ENCODE assay signal across 17 cellular contexts in the genomic region with DNA sequence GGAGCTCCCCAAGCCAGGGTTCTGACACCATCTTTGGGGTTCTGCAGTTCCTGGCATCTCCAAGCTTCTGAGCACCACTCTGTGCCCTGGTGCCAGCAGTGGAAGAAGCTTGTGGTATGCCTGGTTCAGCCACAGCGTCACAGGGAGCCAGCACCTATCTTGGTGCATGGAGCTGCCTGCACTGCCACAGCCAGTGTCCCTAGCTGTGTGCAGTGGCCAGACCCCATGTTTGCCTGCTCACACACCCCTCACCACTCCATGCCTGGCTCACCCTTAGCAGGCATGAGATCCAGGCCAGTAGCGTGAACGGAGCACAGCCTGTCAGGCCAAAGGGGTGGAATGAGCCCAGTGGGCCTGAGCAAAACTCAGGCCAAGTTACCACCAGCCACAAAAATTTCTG.
DNase-seq lines count a peak whose midpoint lies in the region; ATAC-seq and TF ChIP-seq lines count a peak whose summit lies in the region.
"Had no signal": no experiment of that assay in that cellular context is flagged by ENCODE, and none has a peak within 500 bp of the region (broad histone marks: within the 10 kb centered on the region; RNA-seq: fewer than 3 reads in every experiment).

No MANE protein-coding gene starts in this region.

- H3K4me3 ChIP-seq in aorta (ENCODE audit: low read length in 2 of 2) (no peak overlapping the region), spleen (no peak overlapping the region), prostate gland (no peak overlapping the region)
- H3K4me3 ChIP-seq: GM12878, GM23248 had no signal

- 83 to 87% methylated on average over 3 of the region's 3 CpGs for WGBS in aorta, 2 donors
- WGBS in spleen, 5 donors = 84 to 93% (median 90%) methylated on average over 3 of the region's 3 CpGs
- WGBS in prostate gland = 100% methylated on average over 3 of the region's 3 CpGs

- H3K27me3 Mint-ChIP-seq in stimulated activated memory B cell treated with anti-CD40 and anti-IgM and Interleukin-4, amounts not matched to agents 10 μg/mL and 1 μg/mL and 100 μg/mL, for 72 hours = no peaks in the 10 kb centered on the region
- no peaks in the 10 kb centered on the region for H3K27me3 Mint-ChIP-seq in activated CD8-positive, alpha-beta memory T cell treated with anti-CD3 and anti-CD28 coated beads, Interleukin-2, amount 10 ng/mL, durations not matched to agents 7 days and 5 days
- H3K27me3 Mint-ChIP-seq: CD4-positive, CD25-positive, alpha-beta regulatory T cell had no signal

- no peak overlapping the region for H3K4me3 Mint-ChIP-seq in stimulated activated memory B cell treated with anti-CD40 and anti-IgM and Interleukin-4, amounts not matched to agents 10 μg/mL and 1 μg/mL and 100 μg/mL, for 72 hours
- H3K4me3 Mint-ChIP-seq in activated CD8-positive, alpha-beta memory T cell treated with anti-CD3 and anti-CD28 coated beads, Interleukin-2, amount 10 ng/mL, durations not matched to agents 7 days and 5 days = no peak overlapping the region
- H3K4me3 Mint-ChIP-seq: CD4-positive, CD25-positive, alpha-beta regulatory T cell; CD8-positive, alpha-beta T cell; H9 had no signal

- no peaks in the 10 kb centered on the region for H3K27me3 ChIP-seq in aorta (ENCODE audit: control insufficient read depth in 1 of 2, insufficient read depth in 2 of 2, low read length in 1 of 2)
- no peaks in the 10 kb centered on the region for H3K27me3 ChIP-seq in spleen (replicated peaks in 1 of 7)
- H3K27me3 ChIP-seq in prostate gland (replicated peaks; ENCODE audit: insufficient read depth) = no peaks in the 10 kb centered on the region

- peak; percentile 2 for DNase-seq in myocyte (ENCODE audit: low read depth)
- no peak for DNase-seq in aorta
- DNase-seq in spleen = no peak
- DNase-seq in prostate gland (ENCODE audit: low spot score) = no peak
- DNase-seq in activated CD8-positive, alpha-beta memory T cell treated with anti-CD3 and anti-CD28 coated beads, Interleukin-2, amount 10 ng/mL, durations not matched to agents 7 days and 5 days = no peak
- DNase-seq: CD4-positive, CD25-positive, alpha-beta regulatory T cell; CD8-positive, alpha-beta T cell; DMS 273 treated with DMSO at 0.1 percent for 48 hours; DMS79; EL; GDM1; GM23248; H9 had no signal

- H3K27ac ChIP-seq in aorta (ENCODE audit: low read depth in 1 of 2, low read length in 2 of 2) (no peak overlapping the region), spleen (no peak overlapping the region), prostate gland (no peak overlapping the region)
- H3K27ac ChIP-seq: C4-2B, GM23248 had no signal

- ATAC-seq in stimulated activated memory B cell treated with anti-CD40 and anti-IgM and Interleukin-4, amounts not matched to agents 10 μg/mL and 1 μg/mL and 100 μg/mL, for 72 hours = peak; percentile 27
- peak; percentile 63 for ATAC-seq in aorta (ENCODE audit: low FRiP score)
- ATAC-seq in activated CD8-positive, alpha-beta memory T cell treated with anti-CD3 and anti-CD28 coated beads, Interleukin-2, amount 10 ng/mL, durations not matched to agents 7 days and 5 days = no peak
- ATAC-seq: CD8-positive, alpha-beta T cell; GM12878; HCT116 had no signal

- H3K27ac Mint-ChIP-seq in stimulated activated memory B cell treated with anti-CD40 and anti-IgM and Interleukin-4, amounts not matched to agents 10 μg/mL and 1 μg/mL and 100 μg/mL, for 72 hours = no peak overlapping the region
- H3K27ac Mint-ChIP-seq in activated CD8-positive, alpha-beta memory T cell treated with anti-CD3 and anti-CD28 coated beads, Interleukin-2, amount 10 ng/mL, durations not matched to agents 7 days and 5 days = no peak overlapping the region
- H3K27ac Mint-ChIP-seq: CD4-positive, CD25-positive, alpha-beta regulatory T cell; CD8-positive, alpha-beta T cell; H9 had no signal

- H3K4me1 Mint-ChIP-seq in stimulated activated memory B cell treated with anti-CD40 and anti-IgM and Interleukin-4, amounts not matched to agents 10 μg/mL and 1 μg/mL and 100 μg/mL, for 72 hours = no peaks in the 10 kb centered on the region
- no peaks in the 10 kb centered on the region for H3K4me1 Mint-ChIP-seq in activated CD8-positive, alpha-beta memory T cell treated with anti-CD3 and anti-CD28 coated beads, Interleukin-2, amount 10 ng/mL, durations not matched to agents 7 days and 5 days
- H3K4me1 Mint-ChIP-seq: CD4-positive, CD25-positive, alpha-beta regulatory T cell; H9 had no signal

- H3K36me3 ChIP-seq in aorta (ENCODE audit: control insufficient read depth in 1 of 2, insufficient read depth in 2 of 2, low read length in 1 of 2) (no peaks in the 10 kb centered on the region), spleen (no peaks in the 10 kb centered on the region), prostate gland (no peaks in the 10 kb centered on the region)

- intact Hi-C loops in aorta (cut with DNase I) (no loop called here), spleen (cut with DNase I; ENCODE audit: low total_unique reads) (no loop called here), prostate gland (cut with DNase I) (no loop called here)

- TF ChIP-seq POLR2A in spleen (IDR thresholded peaks at IDR 0.05) (no peak), prostate gland (IDR thresholded peaks at IDR 0.05) (no peak)

- H3K9me3 ChIP-seq in aorta (ENCODE audit: control insufficient read depth, low read length) (no peaks in the 10 kb centered on the region), spleen (peaks cover 0 to 13% (median 2%) of the 10 kb centered on the region in 8 donors), prostate gland (no peaks in the 10 kb centered on the region)

- H3K36me3 Mint-ChIP-seq in stimulated activated memory B cell treated with anti-CD40 and anti-IgM and Interleukin-4, amounts not matched to agents 10 μg/mL and 1 μg/mL and 100 μg/mL, for 72 hours = no peaks in the 10 kb centered on the region
- no peaks in the 10 kb centered on the region for H3K36me3 Mint-ChIP-seq in activated CD8-positive, alpha-beta memory T cell treated with anti-CD3 and anti-CD28 coated beads, Interleukin-2, amount 10 ng/mL, durations not matched to agents 7 days and 5 days
- H3K36me3 Mint-ChIP-seq: CD4-positive, CD25-positive, alpha-beta regulatory T cell; CD8-positive, alpha-beta T cell had no signal

- no peaks in the 10 kb centered on the region for H3K9me3 Mint-ChIP-seq in stimulated activated memory B cell treated with anti-CD40 and anti-IgM and Interleukin-4, amounts not matched to agents 10 μg/mL and 1 μg/mL and 100 μg/mL, for 72 hours
- peaks cover 2% of the 10 kb centered on the region for H3K9me3 Mint-ChIP-seq in activated CD8-positive, alpha-beta memory T cell treated with anti-CD3 and anti-CD28 coated beads, Interleukin-2, amount 10 ng/mL, durations not matched to agents 7 days and 5 days (ENCODE audit: low read depth)
- H3K9me3 Mint-ChIP-seq: CD8-positive, alpha-beta T cell had no signal

- CTCF ChIA-PET in activated CD8-positive, alpha-beta memory T cell treated with anti-CD3 and anti-CD28 coated beads, Interleukin-2, amount 10 ng/mL, durations not matched to agents 7 days and 5 days (lab: Charles Lee) = no interaction called here

- H3K4me1 ChIP-seq in aorta (ENCODE audit: control insufficient read depth in 1 of 2, insufficient read depth in 2 of 2, low read length in 2 of 2) = no peaks in the 10 kb centered on the region
- H3K4me1 ChIP-seq in spleen = no peaks in the 10 kb centered on the region
- no peaks in the 10 kb centered on the region for H3K4me1 ChIP-seq in prostate gland (replicated peaks)

- TF ChIP-seq CTCF in spleen (IDR thresholded peaks at IDR 0.05 in 8 of 11, conservative IDR thresholded peaks at IDR 0.05 in 3 of 11) = no peak
- TF ChIP-seq CTCF in prostate gland (IDR thresholded peaks at IDR 0.05) = no peak
